In the genomic region with DNA sequence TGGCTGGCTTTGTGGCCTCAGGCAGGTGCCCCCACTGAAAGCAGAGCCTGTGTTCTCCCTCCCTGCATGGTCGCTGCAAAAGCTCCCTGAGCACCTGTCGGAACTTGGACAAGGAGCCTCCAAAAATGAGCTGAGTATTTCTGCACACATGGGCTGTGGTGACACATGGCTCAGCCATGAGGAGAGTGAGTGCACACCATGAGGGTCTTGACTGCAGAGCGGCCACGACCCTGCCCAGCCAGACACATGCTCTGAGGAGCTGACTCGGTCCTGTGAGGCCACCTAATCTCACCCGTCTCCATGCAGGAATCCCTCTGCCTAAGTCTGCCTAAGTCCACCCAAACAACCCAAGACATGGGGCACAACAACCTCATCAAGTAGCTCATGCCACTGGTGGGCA, we compare ENCODE assay signal across 16 cellular contexts.
"Had no signal": no experiment of that assay in that cellular context is flagged by ENCODE, and none has a peak within 500 bp of the region (broad histone marks: within the 10 kb centered on the region; RNA-seq: fewer than 3 reads in every experiment).

No MANE protein-coding gene starts in this region.

- DNase-seq: adrenal gland, erythroblast, gastrocnemius medialis, head of caudate nucleus, kidney glomerular epithelial cell, left ventricle myocardium inferior, pancreas, right lobe of liver, WERI-Rb-1 had no signal

- H3K4me2 ChIP-seq: smooth muscle cell had no signal

- H3K36me3 ChIP-seq: adrenal gland, breast epithelium, gastrocnemius medialis, left ventricle myocardium inferior, neutrophil, pancreas, right lobe of liver, thoracic aorta, WERI-Rb-1 had no signal

- H3K27me3 ChIP-seq: adrenal gland, breast epithelium, gastrocnemius medialis, neutrophil, pancreas, right lobe of liver had no signal

- H3K27ac ChIP-seq: adrenal gland, breast epithelium, coronary artery, gastrocnemius medialis, left ventricle myocardium inferior, neutrophil, pancreas, right lobe of liver, thoracic aorta, WERI-Rb-1 had no signal

- ATAC-seq: gastrocnemius medialis, pancreas had no signal

- H3K9me3 ChIP-seq: adrenal gland, breast epithelium, gastrocnemius medialis, left ventricle myocardium inferior, neutrophil, pancreas, right lobe of liver, thoracic aorta had no signal

- H3K4me1 ChIP-seq: adrenal gland, breast epithelium, gastrocnemius medialis, left ventricle myocardium inferior, pancreas, right lobe of liver had no signal

- FAIRE-seq: astrocyte, endometrium, pancreas had no signal

- H3K4me3 ChIP-seq: adrenal gland, breast epithelium, coronary artery, gastrocnemius medialis, left ventricle myocardium inferior, pancreas, right lobe of liver, smooth muscle cell, thoracic aorta had no signal
